8 cellular contexts compared by ENCODE assay signal in genomic region chr20:57657537-57658446, GRCh38. TPM values are rescaled to one million over a fixed set of nuclear protein-coding genes. Genes with fewer than 3 reads are reported as not detected.
DNase-seq lines count a peak whose midpoint lies in the region; ATAC-seq and TF ChIP-seq lines count a peak whose summit lies in the region.

No MANE protein-coding gene starts in this region.

- peak; percentile 2 for DNase-seq in HK-2 (ENCODE audit: unreplicated experiment)
- peak; percentile 60 for DNase-seq in activated CD4-positive, alpha-beta memory T cell treated with anti-CD3 and anti-CD28 coated beads for 36 hours
- peak; percentile 31 for DNase-seq in stimulated activated CD4-positive, alpha-beta T cell treated with anti-CD3 and anti-CD28 coated beads, Interleukin-1b, Interleukin-23, amount 100 ng/mL, for 48 hours
- no peak for DNase-seq in MM.1S
- DNase-seq in erythroblast (lab: John Stamatoyannopoulos, UW): no peak
- DNase-seq in COLO668 (lab: John Stamatoyannopoulos, UW; ENCODE audit: unreplicated experiment): no peak

- H3K27ac ChIP-seq in gastroesophageal sphincter (peak overlapping the region in 3 of 4 donors; percentile 20 to 51 (median 50)), MM.1S (ENCODE audit: low read length) (no peak overlapping the region)

- intact Hi-C loops in activated CD4-positive, alpha-beta memory T cell treated with anti-CD3 and anti-CD28 coated beads for 36 hours (cut with micrococcal nuclease): loop anchor here (10.0 kb wide), 1 partner anchor 547 kb away; no protein-coding TSS in a partner anchor

- CTCF ChIA-PET in activated CD4-positive, alpha-beta memory T cell treated with anti-CD3 and anti-CD28 coated beads for 36 hours (lab: Charles Lee): no interaction called here

- no peaks in the 10 kb centered on the region for H3K27me3 ChIP-seq in gastroesophageal sphincter
- H3K27me3 ChIP-seq in MM.1S (replicated peaks; ENCODE audit: insufficient read depth, low read length): no peaks in the 10 kb centered on the region

- no peak overlapping the region for H3K4me3 ChIP-seq in gastroesophageal sphincter
- H3K4me3 ChIP-seq in MM.1S (ENCODE audit: low read length): no peak overlapping the region

- H3K4me3 Mint-ChIP-seq in activated CD4-positive, alpha-beta memory T cell treated with anti-CD3 and anti-CD28 coated beads for 36 hours: no peak overlapping the region

- H3K9me3 Mint-ChIP-seq in activated CD4-positive, alpha-beta memory T cell treated with anti-CD3 and anti-CD28 coated beads for 36 hours: no peaks in the 10 kb centered on the region

- TF ChIP-seq EP300 in gastroesophageal sphincter (IDR thresholded peaks at IDR 0.05): no peak

- H3K4me2 ChIP-seq in MM.1S (ENCODE audit: low read depth, low read length): no peak overlapping the region

- H3K9ac ChIP-seq in MM.1S (ENCODE audit: low read length): no peak overlapping the region

- peaks cover 11% of the 10 kb centered on the region for H3K4me1 Mint-ChIP-seq in activated CD4-positive, alpha-beta memory T cell treated with anti-CD3 and anti-CD28 coated beads for 36 hours (ENCODE audit: low read depth)

- TF ChIP-seq POLR2A in gastroesophageal sphincter (IDR thresholded peaks at IDR 0.05): no peak
- TF ChIP-seq POLR2A in erythroblast (IDR thresholded peaks at IDR 0.05; ENCODE audit: low read length): no peak

- no peaks in the 10 kb centered on the region for H4K20me1 ChIP-seq in MM.1S (ENCODE audit: insufficient read depth, low read length)

- H3F3A ChIP-seq in MM.1S (ENCODE audit: insufficient read depth, low read length): no peaks in the 10 kb centered on the region

- POLR2A ChIA-PET in activated CD4-positive, alpha-beta memory T cell treated with anti-CD3 and anti-CD28 coated beads for 36 hours (lab: Charles Lee): no interaction called here

- H3K27me3 Mint-ChIP-seq in activated CD4-positive, alpha-beta memory T cell treated with anti-CD3 and anti-CD28 coated beads for 36 hours: no peaks in the 10 kb centered on the region

- no peaks in the 10 kb centered on the region for H3K9me3 ChIP-seq in gastroesophageal sphincter
- no peaks in the 10 kb centered on the region for H3K9me3 ChIP-seq in MM.1S (replicated peaks; ENCODE audit: insufficient read depth, low read length)

- no peaks in the 10 kb centered on the region for H3K36me3 Mint-ChIP-seq in activated CD4-positive, alpha-beta memory T cell treated with anti-CD3 and anti-CD28 coated beads for 36 hours

- no peak overlapping the region for H3K27ac Mint-ChIP-seq in activated CD4-positive, alpha-beta memory T cell treated with anti-CD3 and anti-CD28 coated beads for 36 hours

- WGBS in gastroesophageal sphincter (ENCODE audit: low coverage in 1 of 2), 2 donors: 82 to 89% methylated on average over 11 to 19 of the region's 36 CpGs

- H3K36me3 ChIP-seq in gastroesophageal sphincter (peaks cover 0 to 47% of the 10 kb centered on the region in 2 donors), MM.1S (replicated peaks; ENCODE audit: insufficient read depth, low read length) (no peaks in the 10 kb centered on the region)

- ATAC-seq in gastroesophageal sphincter: peak; percentile 31
- no peak for ATAC-seq in HG02884 (IDR thresholded peaks at IDR 0.05; ENCODE audit: unreplicated experiment)

- H3K79me2 ChIP-seq in MM.1S (ENCODE audit: low read length): no peaks in the 10 kb centered on the region

- no peaks in the 10 kb centered on the region for H3K9me2 ChIP-seq in MM.1S (replicated peaks; ENCODE audit: insufficient read depth, low read length)

- H3K4me1 ChIP-seq in gastroesophageal sphincter: peaks cover 0 to 40% (median 0%) of the 10 kb centered on the region in 3 donors
- no peaks in the 10 kb centered on the region for H3K4me1 ChIP-seq in MM.1S (ENCODE audit: low read length)

- TF ChIP-seq CTCF in gastroesophageal sphincter (IDR thresholded peaks at IDR 0.05) (no peak), MM.1S (IDR thresholded peaks at IDR 0.05; ENCODE audit: low read length) (no peak)

- H2AFZ ChIP-seq in MM.1S (ENCODE audit: low read length): no peak overlapping the region

RNA-seq across cellular contexts. Expression of gene ZBP1, which starts 37.6 kb away (rescaled TPM):
- 1 to 10 TPM in 1 of 2 experiments, under 1 TPM in 1; 0.73 to 1.1 TPM for total RNA-seq in activated CD4-positive, alpha-beta memory T cell treated with anti-CD3 and anti-CD28 coated beads for 36 hours
- total RNA-seq in gastroesophageal sphincter: under 1 TPM in 2 of 4 donors, not detected in 2; 0.08 to 0.32 TPM

RNA-seq across cellular contexts. Expression of gene PMEPA1, which starts 52.0 kb away (rescaled TPM):
- 1 to 10 TPM; 2.5 to 3.0 TPM for total RNA-seq in activated CD4-positive, alpha-beta memory T cell treated with anti-CD3 and anti-CD28 coated beads for 36 hours
- 10 to 100 TPM in 3 of 4 donors, 1 to 10 TPM in 1; 9.6 to 47.5 (median 18.9) TPM for total RNA-seq in gastroesophageal sphincter

Comparison
In these comparisons a context has a peak if more than half of its experiments do, and no peak if none do; other contexts are left out.
1. DNase-seq: peak in HK-2 (single experiment), activated CD4-positive, alpha-beta memory T cell treated with anti-CD3 and anti-CD28 coated beads for 36 hours (single experiment) and stimulated activated CD4-positive, alpha-beta T cell treated with anti-CD3 and anti-CD28 coated beads, Interleukin-1b, Interleukin-23, amount 100 ng/mL, for 48 hours (single experiment); none in MM.1S (single experiment), erythroblast (0 of 2) and COLO668 (single experiment).